Comparison of ENCODE assay signal across 18 cellular contexts in the genomic region with DNA sequence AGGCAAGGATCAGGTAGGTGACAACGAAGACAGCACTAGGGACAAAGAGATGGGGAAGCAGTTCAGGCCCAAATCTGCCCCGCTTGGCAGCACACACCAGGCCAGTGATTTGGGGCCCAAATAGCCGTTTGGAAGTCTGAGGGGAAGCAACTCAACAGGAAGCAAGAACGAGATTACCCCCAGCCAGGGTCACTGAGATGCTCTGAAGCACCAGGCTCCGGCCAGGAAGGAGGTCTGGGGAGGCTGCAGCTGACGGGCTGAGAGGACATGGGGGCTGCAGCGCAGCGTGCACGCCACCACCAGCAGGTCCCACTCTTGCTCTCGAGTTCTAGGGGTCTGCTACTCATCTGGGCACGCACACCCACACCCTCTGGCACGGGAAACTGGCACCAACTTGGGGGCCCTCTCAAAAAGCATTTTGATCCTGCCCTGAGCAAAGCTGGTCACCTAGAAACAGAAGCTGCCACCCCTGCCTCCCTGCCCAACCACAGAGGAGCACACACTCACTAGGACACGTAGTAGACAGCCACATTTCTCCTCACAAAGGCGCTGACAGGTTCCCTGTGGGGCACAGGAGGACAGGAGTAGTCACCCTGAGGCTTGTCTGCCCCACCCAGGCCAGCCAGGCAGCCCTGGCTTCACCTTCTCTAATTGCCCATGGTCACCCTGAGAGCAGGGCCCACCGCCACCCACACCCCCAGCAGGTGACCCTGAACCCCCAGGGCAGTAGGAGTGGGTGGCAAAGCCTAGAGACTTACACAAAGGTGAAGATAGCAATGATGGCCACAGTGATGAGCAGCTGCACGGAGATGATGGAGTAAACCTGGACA. TPM values are rescaled to one million over a fixed set of nuclear protein-coding genes. Genes with fewer than 3 reads are reported as not detected.
DNase-seq lines count a peak whose midpoint lies in the region; ATAC-seq and TF ChIP-seq lines count a peak whose summit lies in the region.
"Had no signal": no experiment of that assay in that cellular context is flagged by ENCODE, and none has a peak within 500 bp of the region (broad histone marks: within the 10 kb centered on the region; RNA-seq: fewer than 3 reads in every experiment).

No MANE protein-coding gene starts in this region.

- POLR2A ChIA-PET in activated CD4-positive, alpha-beta memory T cell treated with anti-CD3 and anti-CD28 coated beads for 36 hours (lab: Charles Lee) = no interaction called here
- POLR2A ChIA-PET in activated CD4-positive, alpha-beta memory T cell treated with anti-CD3 and anti-CD28 coated beads, Interleukin-2, amount 10 ng/mL, durations not matched to agents 7 days and 5 days (lab: Charles Lee) = interaction anchor here (10.7 kb wide), 1 partner anchor 12 kb away, joined by 299 read pairs; a partner anchor contains a TSS

- ATAC-seq in body of pancreas (no peak), HG02623 (IDR thresholded peaks at IDR 0.05; ENCODE audit: unreplicated experiment) (no peak)
- ATAC-seq in stimulated activated effector memory CD8-positive, alpha-beta T cell treated with anti-CD3 and anti-CD28 coated beads, Interleukin-12 subunit alpha, Interleukin-12 subunit beta, amount 100 ng/mL, for 72 hours = no peak
- ATAC-seq: A549, heart left ventricle had no signal

- H3K4me3 Mint-ChIP-seq in activated CD4-positive, alpha-beta memory T cell treated with anti-CD3 and anti-CD28 coated beads for 36 hours = no peak overlapping the region
- no peak overlapping the region for H3K4me3 Mint-ChIP-seq in activated CD4-positive, alpha-beta memory T cell treated with anti-CD3 and anti-CD28 coated beads, Interleukin-2, amount 10 ng/mL, durations not matched to agents 7 days and 5 days
- H3K4me3 Mint-ChIP-seq in stimulated activated effector memory CD8-positive, alpha-beta T cell treated with anti-CD3 and anti-CD28 coated beads, Interleukin-12 subunit alpha, Interleukin-12 subunit beta, amount 100 ng/mL, for 72 hours = no peak overlapping the region
- H3K4me3 Mint-ChIP-seq: activated T-helper 1 cell treated with anti-CD3 and anti-CD28 coated beads, Interleukin-12 subunit alpha, Interleukin-12 subunit beta, Interleukin-2, Interleukin-4 antibody, amounts not matched to agents 30 ng/mL and 10 ng/mL and 1 ng/mL, durations not matched to agents 14 hours and 24 hours and 36 hours had no signal

- peak overlapping the region; percentile 30 for H3K27ac Mint-ChIP-seq in activated CD4-positive, alpha-beta memory T cell treated with anti-CD3 and anti-CD28 coated beads for 36 hours
- no peak overlapping the region for H3K27ac Mint-ChIP-seq in activated CD4-positive, alpha-beta memory T cell treated with anti-CD3 and anti-CD28 coated beads, Interleukin-2, amount 10 ng/mL, durations not matched to agents 7 days and 5 days
- peak overlapping the region; percentile 32 for H3K27ac Mint-ChIP-seq in stimulated activated effector memory CD8-positive, alpha-beta T cell treated with anti-CD3 and anti-CD28 coated beads, Interleukin-12 subunit alpha, Interleukin-12 subunit beta, amount 100 ng/mL, for 72 hours
- H3K27ac Mint-ChIP-seq: activated T-helper 1 cell treated with anti-CD3 and anti-CD28 coated beads, Interleukin-12 subunit alpha, Interleukin-12 subunit beta, Interleukin-2, Interleukin-4 antibody, amounts not matched to agents 30 ng/mL and 10 ng/mL and 1 ng/mL, durations not matched to agents 14 hours and 24 hours and 36 hours had no signal

- H3K4me1 Mint-ChIP-seq in activated CD4-positive, alpha-beta memory T cell treated with anti-CD3 and anti-CD28 coated beads for 36 hours (ENCODE audit: low read depth) = peaks cover 13% of the 10 kb centered on the region
- H3K4me1 Mint-ChIP-seq in activated CD4-positive, alpha-beta memory T cell treated with anti-CD3 and anti-CD28 coated beads, Interleukin-2, amount 10 ng/mL, durations not matched to agents 7 days and 5 days = peaks cover 20% of the 10 kb centered on the region
- peaks cover 50% of the 10 kb centered on the region for H3K4me1 Mint-ChIP-seq in stimulated activated effector memory CD8-positive, alpha-beta T cell treated with anti-CD3 and anti-CD28 coated beads, Interleukin-12 subunit alpha, Interleukin-12 subunit beta, amount 100 ng/mL, for 72 hours

- H3K27me3 ChIP-seq in body of pancreas (no peaks in the 10 kb centered on the region), brain microvascular endothelial cell (replicated peaks) (no peaks in the 10 kb centered on the region)
- H3K27me3 ChIP-seq: heart left ventricle, sigmoid colon, upper lobe of left lung had no signal

- DNase-seq in activated CD4-positive, alpha-beta memory T cell treated with anti-CD3 and anti-CD28 coated beads for 36 hours = no peak
- DNase-seq in activated CD4-positive, alpha-beta memory T cell treated with anti-CD3 and anti-CD28 coated beads, Interleukin-2, amount 10 ng/mL, durations not matched to agents 7 days and 5 days = no peak
- no peak for DNase-seq in body of pancreas
- no peak for DNase-seq in stimulated activated effector memory CD8-positive, alpha-beta T cell treated with anti-CD3 and anti-CD28 coated beads, Interleukin-12 subunit alpha, Interleukin-12 subunit beta, amount 100 ng/mL, for 72 hours (ENCODE audit: low spot score in 2 of 2)
- no peak for DNase-seq in brain microvascular endothelial cell
- DNase-seq: activated CD4-positive, alpha-beta T cell treated with anti-CD3 and anti-CD28 coated beads, Interleukin-2, amount 50 U/mL, for 4 hours; cortex of kidney; NCI-H1092; NCI-H774; nucleus accumbens; sigmoid colon; upper lobe of left lung had no signal

- H3K27ac ChIP-seq in body of pancreas (peak overlapping the region; percentile 32 to 98 (median 68)), brain microvascular endothelial cell (no peak overlapping the region)
- H3K27ac ChIP-seq: A549, heart left ventricle, KMS-11, SK-N-MC had no signal

- no peak for TF ChIP-seq POLR2A in body of pancreas (IDR thresholded peaks at IDR 0.05)

- intact Hi-C loops in activated CD4-positive, alpha-beta memory T cell treated with anti-CD3 and anti-CD28 coated beads for 36 hours (cut with micrococcal nuclease) = no loop called here
- intact Hi-C loops in body of pancreas (cut with DNase I) = no loop called here

- in situ Hi-C loops in brain microvascular endothelial cell (cut with HindIII; ENCODE audit: low pct_ligation_motif_present, low sequenced_read_pairs) = no loop called here

- TF ChIP-seq CTCF in body of pancreas (IDR thresholded peaks at IDR 0.05) (no peak), brain microvascular endothelial cell (IDR thresholded peaks at IDR 0.05; ENCODE audit: low read depth, low read length, missing control alignments) (no peak)

- H3K36me3 Mint-ChIP-seq in activated CD4-positive, alpha-beta memory T cell treated with anti-CD3 and anti-CD28 coated beads for 36 hours = peaks cover 46% of the 10 kb centered on the region
- H3K36me3 Mint-ChIP-seq in activated CD4-positive, alpha-beta memory T cell treated with anti-CD3 and anti-CD28 coated beads, Interleukin-2, amount 10 ng/mL, durations not matched to agents 7 days and 5 days (ENCODE audit: low read depth) = peaks cover 77% of the 10 kb centered on the region
- H3K36me3 Mint-ChIP-seq in stimulated activated effector memory CD8-positive, alpha-beta T cell treated with anti-CD3 and anti-CD28 coated beads, Interleukin-12 subunit alpha, Interleukin-12 subunit beta, amount 100 ng/mL, for 72 hours = peaks cover 93% of the 10 kb centered on the region

- peaks cover 53 to 60% of the 10 kb centered on the region in 2 donors for H3K36me3 ChIP-seq in body of pancreas (replicated peaks in 1 of 2; ENCODE audit: insufficient read depth in 1 of 2, low read depth in 2 of 2)
- H3K36me3 ChIP-seq in brain microvascular endothelial cell (replicated peaks) = peaks cover 66% of the 10 kb centered on the region

- WGBS in body of pancreas, 2 donors = 68 to 70% methylated on average over 6 to 16 of the region's 16 CpGs

- CTCF ChIA-PET in activated CD4-positive, alpha-beta memory T cell treated with anti-CD3 and anti-CD28 coated beads for 36 hours (lab: Charles Lee) = interaction anchor here (0.6 to 1.1 kb wide), 2 partner anchors 14 to 41 kb away, joined by 3 to 4 read pairs; a partner anchor contains a TSS
- CTCF ChIA-PET in activated CD4-positive, alpha-beta memory T cell treated with anti-CD3 and anti-CD28 coated beads, Interleukin-2, amount 10 ng/mL, durations not matched to agents 7 days and 5 days (lab: Charles Lee) = no interaction called here

- no peak overlapping the region for H3K4me3 ChIP-seq in body of pancreas
- H3K4me3 ChIP-seq in brain microvascular endothelial cell (ENCODE audit: low read depth, low read length) = no peak overlapping the region
- H3K4me3 ChIP-seq: A549, heart left ventricle, sigmoid colon, SK-N-MC, upper lobe of left lung had no signal

- peaks cover 63% of the 10 kb centered on the region for H3K4me1 ChIP-seq in body of pancreas
- H3K4me1 ChIP-seq: A549 had no signal

- no peaks in the 10 kb centered on the region for H3K27me3 Mint-ChIP-seq in activated CD4-positive, alpha-beta memory T cell treated with anti-CD3 and anti-CD28 coated beads for 36 hours
- H3K27me3 Mint-ChIP-seq in activated CD4-positive, alpha-beta memory T cell treated with anti-CD3 and anti-CD28 coated beads, Interleukin-2, amount 10 ng/mL, durations not matched to agents 7 days and 5 days = no peaks in the 10 kb centered on the region

- no peaks in the 10 kb centered on the region for H3K9me3 Mint-ChIP-seq in activated CD4-positive, alpha-beta memory T cell treated with anti-CD3 and anti-CD28 coated beads for 36 hours
- no peaks in the 10 kb centered on the region for H3K9me3 Mint-ChIP-seq in activated CD4-positive, alpha-beta memory T cell treated with anti-CD3 and anti-CD28 coated beads, Interleukin-2, amount 10 ng/mL, durations not matched to agents 7 days and 5 days
- H3K9me3 Mint-ChIP-seq in stimulated activated effector memory CD8-positive, alpha-beta T cell treated with anti-CD3 and anti-CD28 coated beads, Interleukin-12 subunit alpha, Interleukin-12 subunit beta, amount 100 ng/mL, for 72 hours = no peaks in the 10 kb centered on the region
- H3K9me3 Mint-ChIP-seq: activated T-helper 1 cell treated with anti-CD3 and anti-CD28 coated beads, Interleukin-12 subunit alpha, Interleukin-12 subunit beta, Interleukin-2, Interleukin-4 antibody, amounts not matched to agents 30 ng/mL and 10 ng/mL and 1 ng/mL, durations not matched to agents 14 hours and 24 hours and 36 hours had no signal

- H3K9me3 ChIP-seq in body of pancreas = no peaks in the 10 kb centered on the region
- H3K9me3 ChIP-seq: A549, heart left ventricle, sigmoid colon, upper lobe of left lung had no signal

RNA-seq across cellular contexts. Expression of a gene that starts 8.4 kb away (rescaled TPM):
- total RNA-seq in activated CD4-positive, alpha-beta memory T cell treated with anti-CD3 and anti-CD28 coated beads for 36 hours = 10 to 100 TPM; 18.4 to 19.4 TPM
- total RNA-seq in activated CD4-positive, alpha-beta memory T cell treated with anti-CD3 and anti-CD28 coated beads, Interleukin-2, amount 10 ng/mL, durations not matched to agents 7 days and 5 days = 10 to 100 TPM; 30.1 to 31.8 TPM
- total RNA-seq in body of pancreas = 10 to 100 TPM; 17.1 to 21.3 TPM

RNA-seq across cellular contexts. Expression of a gene that starts 8.8 kb away (rescaled TPM):
- 10 to 100 TPM; 60.8 to 65.6 TPM for total RNA-seq in activated CD4-positive, alpha-beta memory T cell treated with anti-CD3 and anti-CD28 coated beads for 36 hours
- total RNA-seq in activated CD4-positive, alpha-beta memory T cell treated with anti-CD3 and anti-CD28 coated beads, Interleukin-2, amount 10 ng/mL, durations not matched to agents 7 days and 5 days = 10 to 100 TPM; 44.2 to 46.8 TPM
- total RNA-seq in body of pancreas = 100 to 1,000 TPM in 1 of 2 donors, 10 to 100 TPM in 1; 61.5 to 114 TPM

RNA-seq across cellular contexts. Expression of a gene that starts 13.6 kb away (rescaled TPM):
- 10 to 100 TPM; 71.8 to 79.2 TPM for total RNA-seq in activated CD4-positive, alpha-beta memory T cell treated with anti-CD3 and anti-CD28 coated beads for 36 hours
- total RNA-seq in activated CD4-positive, alpha-beta memory T cell treated with anti-CD3 and anti-CD28 coated beads, Interleukin-2, amount 10 ng/mL, durations not matched to agents 7 days and 5 days = 100 to 1,000 TPM; 105 to 107 TPM
- 100 to 1,000 TPM; 125 to 148 TPM for total RNA-seq in body of pancreas

RNA-seq across cellular contexts. Expression of a gene that starts 17.9 kb away (rescaled TPM):
- total RNA-seq in activated CD4-positive, alpha-beta memory T cell treated with anti-CD3 and anti-CD28 coated beads for 36 hours = under 1 TPM; 0.14 to 0.19 TPM
- total RNA-seq in activated CD4-positive, alpha-beta memory T cell treated with anti-CD3 and anti-CD28 coated beads, Interleukin-2, amount 10 ng/mL, durations not matched to agents 7 days and 5 days = under 1 TPM; 0.68 to 0.75 TPM
- total RNA-seq in body of pancreas = 10 to 100 TPM in 1 of 2 donors, 1 to 10 TPM in 1; 3.1 to 90.3 TPM
